7 cellular contexts compared by ENCODE assay signal in genomic region chr10:73889014-73889413, GRCh38. TPM values are rescaled to one million over a fixed set of nuclear protein-coding genes. Genes with fewer than 3 reads are reported as not detected.
A peak's percentile ranks its signal among the peaks of the same experiment; 100 is the strongest.
DNase-seq lines count a peak whose midpoint lies in the region; ATAC-seq and TF ChIP-seq lines count a peak whose summit lies in the region.

No MANE protein-coding gene starts in this region.

- H3K36me3 ChIP-seq in adipocyte (ENCODE audit: control insufficient read depth, insufficient read depth, low read length, severe bottlenecking), result no peaks in the 10 kb centered on the region
- no peaks in the 10 kb centered on the region for H3K36me3 ChIP-seq in upper lobe of left lung

- H3K9me3 ChIP-seq in adipocyte (ENCODE audit: control insufficient read depth, low read length) (no peaks in the 10 kb centered on the region), upper lobe of left lung (no peaks in the 10 kb centered on the region)

- H3K4me3 ChIP-seq in adipocyte (ENCODE audit: low read length) (no peak overlapping the region), lower leg skin (ENCODE audit: low read depth, poor library complexity, severe bottlenecking) (no peak overlapping the region), upper lobe of left lung (no peak overlapping the region)

- peak overlapping the region; percentile 20 to 86 (median 72) for H3K27ac ChIP-seq in upper lobe of left lung

- DNase-seq in GM04503 (ENCODE audit: low read depth) (peak; percentile 68), NCI-H1105 (lab: John Stamatoyannopoulos, UW) (peak; percentile 84), adipocyte (ENCODE audit: low read depth) (peak; percentile 69), lower leg skin (ENCODE audit: low spot score in 2 of 2) (peak; percentile 90 to 92), upper lobe of left lung (peak in 1 of 2 donors; percentile 86), NCI-H128 (lab: John Stamatoyannopoulos, UW; ENCODE audit: unreplicated experiment) (no peak), NCI-H1092 (lab: John Stamatoyannopoulos, UW) (no peak)

- H3K27me3 ChIP-seq in adipocyte (replicated peaks; ENCODE audit: control insufficient read depth, insufficient read depth, low read length), result no peaks in the 10 kb centered on the region
- H3K27me3 ChIP-seq in upper lobe of left lung, result no peaks in the 10 kb centered on the region

- TF ChIP-seq POLR2A in lower leg skin (IDR thresholded peaks at IDR 0.05), result no peak
- no peak for TF ChIP-seq POLR2A in upper lobe of left lung (IDR thresholded peaks at IDR 0.05)

- 32 to 33% methylated on average over 5 to 6 of the region's 7 CpGs for WGBS in lower leg skin, 2 donors
- 63 to 66% methylated on average over 5 to 7 of the region's 7 CpGs for WGBS in upper lobe of left lung, 2 donors

- ATAC-seq in upper lobe of left lung (ENCODE audit: low FRiP score in 2 of 2), result peak; percentile 28 to 68

- TF ChIP-seq CTCF in lower leg skin (IDR thresholded peaks at IDR 0.05) (no peak), upper lobe of left lung (IDR thresholded peaks at IDR 0.05) (no peak)

- intact Hi-C loops in lower leg skin (cut with DNase I; ENCODE audit: low total_unique reads), result loop anchor here (5.0 kb wide), 1 partner anchor 53 kb away; no protein-coding TSS in a partner anchor

- peak overlapping the region; percentile 79 for H3K9ac ChIP-seq in adipocyte (ENCODE audit: low read length)

- no peak for TF ChIP-seq EP300 in upper lobe of left lung (IDR thresholded peaks at IDR 0.05)

- H3K4me1 ChIP-seq in adipocyte (ENCODE audit: control insufficient read depth, insufficient read depth, low read length) (peaks cover 53% of the 10 kb centered on the region), upper lobe of left lung (peaks cover 30 to 31% (median 31%) of the 10 kb centered on the region in 4 donors)

RNA-seq across cellular contexts. Expression of gene CAMK2G, which starts 14.7 kb away (rescaled TPM):
- total RNA-seq in lower leg skin, result 10 to 100 TPM; 20.0 to 27.9 (median 24.2) TPM
- 10 to 100 TPM; 25.7 to 52.3 (median 43.0) TPM for total RNA-seq in upper lobe of left lung

RNA-seq across cellular contexts. Expression of gene PLAU, which starts 21.9 kb away (rescaled TPM):
- total RNA-seq in lower leg skin, result 10 to 100 TPM; 12.7 to 28.5 (median 14.7) TPM
- total RNA-seq in upper lobe of left lung, result 10 to 100 TPM in 3 of 6 donors, 1 to 10 TPM in 3; 8.2 to 38.8 (median 12.4) TPM

Comparison
In these comparisons a context has a peak if more than half of its experiments do, and no peak if none do; other contexts are left out.
1. DNase-seq: peak in GM04503 (single experiment), NCI-H1105 (single experiment), adipocyte (single experiment) and lower leg skin (2 of 2); none in NCI-H128 (single experiment) and NCI-H1092 (single experiment).